7 cellular contexts compared by ENCODE assay signal in genomic region chr10:75395171-75395954, GRCh38. TPM values are rescaled to one million over a fixed set of nuclear protein-coding genes. Genes with fewer than 3 reads are reported as not detected.
DNase-seq lines count a peak whose midpoint lies in the region; ATAC-seq and TF ChIP-seq lines count a peak whose summit lies in the region.

No MANE protein-coding gene starts in this region.

- H3K4me3 ChIP-seq in Panc1 (ENCODE audit: low read depth in 2 of 2, low read length in 2 of 2) (peak overlapping the region; percentile 54 to 61), fibroblast of mammary gland (ENCODE audit: control insufficient read depth, low read depth, low read length) (peak overlapping the region; percentile 9), neural cell (ENCODE audit: low read length) (peak overlapping the region; percentile 94)

- in situ Hi-C loops in Panc1 (cut with HindIII; ENCODE audit: low pct_unique_long_range_greater_than_20kb, low sequenced_read_pairs) = no loop called here

- H4K20me1 ChIP-seq in neural cell (ENCODE audit: insufficient read depth) = peaks cover 21% of the 10 kb centered on the region

- peak overlapping the region; percentile 100 for H3K9ac ChIP-seq in neural cell (ENCODE audit: low read length)

- POLR2A ChIA-PET in Panc1 (lab: Charles Lee) = no interaction called here

- CTCF ChIA-PET in Panc1 (lab: Charles Lee) = interaction anchor here (0.6 kb wide), 2 partner anchors 212 to 862 kb away, joined by 3 read pairs; no protein-coding TSS in a partner anchor

- peaks cover 73% of the 10 kb centered on the region for H3K79me2 ChIP-seq in neural cell (replicated peaks; ENCODE audit: insufficient read depth, low read length)

- H3K27me3 ChIP-seq in Panc1 (ENCODE audit: control insufficient read depth, insufficient read depth, low read length) (peaks cover 23% of the 10 kb centered on the region), neural cell (ENCODE audit: insufficient read depth, low read depth, low read length) (peaks cover 66% of the 10 kb centered on the region)

- BruUV-seq in Panc1 (replicated peaks; lab: Mats Ljungman, UMichigan) = no TSS peak

- peak; percentile 73 for TF ChIP-seq RAD21 in neural cell (conservative IDR thresholded peaks at IDR 0.05)

- intact Hi-C loops in Panc1 (cut with micrococcal nuclease; ENCODE audit: unreplicated experiment) = no loop called here

- H3K4me2 ChIP-seq in neural cell (ENCODE audit: low read length) = peak overlapping the region; percentile 89

- H3K4me1 ChIP-seq in Panc1 (ENCODE audit: control insufficient read depth, insufficient read depth, low read length) = peaks cover 3% of the 10 kb centered on the region; the same call in 1 of the 2 replicates

- DNase-seq in Panc1 (ENCODE audit: low read depth, low spot score) = no peak
- peak; percentile 21 for DNase-seq in fibroblast of mammary gland (ENCODE audit: low read depth)
- no peak for DNase-seq in NCI-H2029 treated with DMSO at 0.1 percent for 48 hours (lab: John Stamatoyannopoulos, UW)

- ATAC-seq in Panc1 = peak; percentile 47
- ATAC-seq in HG02938 (IDR thresholded peaks at IDR 0.05; ENCODE audit: unreplicated experiment) = no peak
- ATAC-seq in GM18907 (IDR thresholded peaks at IDR 0.05; ENCODE audit: unreplicated experiment) = no peak

- H3K27ac ChIP-seq in Panc1 (ENCODE audit: low read length) = peak overlapping the region; percentile 74
- H3K27ac ChIP-seq in neural cell (ENCODE audit: low read length) = peak overlapping the region; percentile 99

- H3K9me3 ChIP-seq in Panc1 (ENCODE audit: control insufficient read depth, insufficient read depth, low read depth, low read length) (no peaks in the 10 kb centered on the region), neural cell (ENCODE audit: low read length) (no peaks in the 10 kb centered on the region)

- no peaks in the 10 kb centered on the region for H3K9me2 ChIP-seq in neural cell (ENCODE audit: insufficient read depth, low read length)

- peak; percentile 62 for TF ChIP-seq CTCF in GM12873 (IDR thresholded peaks at IDR 0.05; ENCODE audit: insufficient read depth, low read depth, low read length, missing control alignments)
- TF ChIP-seq CTCF in Panc1 (IDR thresholded peaks at IDR 0.05) = peak; percentile 100
- no peak for TF ChIP-seq CTCF in fibroblast of mammary gland (conservative IDR thresholded peaks at IDR 0.05; ENCODE audit: control insufficient read depth, insufficient read depth, low read depth, low read length)
- TF ChIP-seq CTCF in neural cell (IDR thresholded peaks at IDR 0.05; ENCODE audit: poor library complexity, severe bottlenecking) = peak; percentile 89

- peak; percentile 42 for TF ChIP-seq EP300 in neural cell (conservative IDR thresholded peaks at IDR 0.05; ENCODE audit: poor library complexity, severe bottlenecking)

- H3K36me3 ChIP-seq in Panc1 (ENCODE audit: control insufficient read depth, insufficient read depth, low read length) (peaks cover 2% of the 10 kb centered on the region), neural cell (ENCODE audit: insufficient read depth, low read length) (peaks cover 18% of the 10 kb centered on the region)

- H2AFZ ChIP-seq in neural cell (ENCODE audit: low read depth, low read length) = no peak overlapping the region

- no peaks in the 10 kb centered on the region for H3F3A ChIP-seq in neural cell (ENCODE audit: insufficient read depth, low read length, poor library complexity, severe bottlenecking)

TF ChIP-seq in neural cell, 6 proteins besides CTCF, POLR2A, EP300 and RAD21:
- TF ChIP-seq TAF1 (IDR thresholded peaks at IDR 0.05; ENCODE audit: low read depth) (no peak), POLR2AphosphoS5 (IDR thresholded peaks at IDR 0.05) (peak; percentile 21), REST (IDR thresholded peaks at IDR 0.05; ENCODE audit: borderline replicate concordance) (no peak), EZH2 (IDR thresholded peaks at IDR 0.05; ENCODE audit: borderline replicate concordance, insufficient read depth, low read length, poor library complexity, severe bottlenecking) (no peak), MXI1 (conservative IDR thresholded peaks at IDR 0.05; ENCODE audit: poor library complexity, severe bottlenecking) (peak; percentile 31), SMC3 (conservative IDR thresholded peaks at IDR 0.05; ENCODE audit: poor library complexity) (peak; percentile 85)
TF ChIP-seq in neural cell: peak in this region for 3.

RNA-seq across cellular contexts. Expression of gene ZNF503, which starts 6.2 kb away (rescaled TPM):
- 10.4 TPM for total RNA-seq in Panc1 (2021; ENCODE audit: unreplicated experiment)
- polyA plus RNA-seq in Panc1 (2012; ENCODE audit: insufficient read length) = 9.0 TPM
- polyA plus RNA-seq in neural cell = 41.4 and 49.9 TPM in 2 replicates
- polyA minus RNA-seq in neural cell = 89.5 and 107 TPM in 2 replicates

RNA-seq across cellular contexts. Expression of gene LRMDA, which starts 36.1 kb away (rescaled TPM):
- 1.2 TPM for total RNA-seq in Panc1 (2021; ENCODE audit: unreplicated experiment)
- polyA plus RNA-seq in Panc1 (2012; ENCODE audit: insufficient read length) = 1.4 TPM
- 5.6 and 8.4 TPM in 2 replicates for polyA plus RNA-seq in neural cell
- 16.6 and 21.2 TPM in 2 replicates for polyA minus RNA-seq in neural cell

Comparison
In these comparisons a context has a peak if more than half of its experiments do, and no peak if none do; other contexts are left out.
1. H3K4me3 ChIP-seq: peak in every context shown above with its lines; median percentile 94 in neural cell; 58 in Panc1; 9 in fibroblast of mammary gland.